10 cellular contexts compared by ENCODE assay signal in genomic region chr20:44728835-44729342, GRCh38. TPM values are rescaled to one million over a fixed set of nuclear protein-coding genes. Genes with fewer than 3 reads are reported as not detected.
A peak's percentile ranks its signal among the peaks of the same experiment; 100 is the strongest.
DNase-seq lines count a peak whose midpoint lies in the region; ATAC-seq and TF ChIP-seq lines count a peak whose summit lies in the region.
"Had no signal": no experiment of that assay in that cellular context is flagged by ENCODE, and none has a peak within 500 bp of the region (broad histone marks: within the 10 kb centered on the region; RNA-seq: fewer than 3 reads in every experiment).

No MANE protein-coding gene starts in this region.

- no peaks in the 10 kb centered on the region for H3K27me3 ChIP-seq in sigmoid colon
- H3K27me3 ChIP-seq: neutrophil had no signal

- H3K27ac ChIP-seq in RWPE1 (peak overlapping the region; percentile 81), sigmoid colon (peak overlapping the region; percentile 24 to 61 (median 48))
- H3K27ac ChIP-seq: neutrophil had no signal

- TF ChIP-seq CTCF in RWPE1 (conservative IDR thresholded peaks at IDR 0.05; ENCODE audit: low read depth) (no peak), sigmoid colon (IDR thresholded peaks at IDR 0.05) (no peak)

- DNase-seq in SHP77 (lab: John Stamatoyannopoulos, UW) (peak; percentile 41 to 48), SHP77 treated with DMSO at 0.1 percent for 48 hours (lab: John Stamatoyannopoulos, UW) (no peak), RWPE1 (ENCODE audit: low spot score) (peak; percentile 100), glomerular visceral epithelial cell (ENCODE audit: extremely low spot score) (peak; percentile 96), sigmoid colon (peak; percentile 87)
- DNase-seq: CD4-positive, CD25-positive, alpha-beta regulatory T cell had no signal

- no peak for TF ChIP-seq POLR2A in sigmoid colon (IDR thresholded peaks at IDR 0.05)

- CTCF ChIA-PET in RWPE1 (lab: Yijun Ruan, JAX), result interaction anchor here (1.0 to 7.7 kb wide), 3 partner anchors 22 to 44 kb away, joined by 3 to 184 read pairs (median 3); no protein-coding TSS in a partner anchor

- WGBS in sigmoid colon, 2 donors, result 7 to 33% methylated on average over 8 of the region's 8 CpGs

- no peaks in the 10 kb centered on the region for H3K36me3 ChIP-seq in sigmoid colon
- H3K36me3 ChIP-seq: neutrophil had no signal

- POLR2A ChIA-PET in RWPE1 (lab: Yijun Ruan, JAX; ENCODE audit: low non-redundant PET), result no interaction called here

- no peaks in the 10 kb centered on the region for H3K9me3 ChIP-seq in sigmoid colon
- H3K9me3 ChIP-seq: neutrophil had no signal

- intact Hi-C loops in sigmoid colon (cut with DNase I), result loop anchor here (10.0 kb wide), 1 partner anchor 414 kb away; the partner anchor contains the start of gene FITM2

- no peak for TF ChIP-seq EP300 in sigmoid colon (IDR thresholded peaks at IDR 0.05)

- no peak overlapping the region for H3K4me3 ChIP-seq in sigmoid colon

- ATAC-seq in HG03432 (IDR thresholded peaks at IDR 0.05; ENCODE audit: unreplicated experiment) (no peak), HG03439 (IDR thresholded peaks at IDR 0.05; ENCODE audit: unreplicated experiment) (no peak), GM18520 (IDR thresholded peaks at IDR 0.05; ENCODE audit: unreplicated experiment) (no peak)

- H3K4me1 ChIP-seq in sigmoid colon, result peaks cover 0 to 39% (median 23%) of the 10 kb centered on the region in 4 donors

RNA-seq across cellular contexts. Expression of gene CCN5, which starts 13.7 kb away (rescaled TPM):
- total RNA-seq in sigmoid colon, result 10 to 100 TPM in 3 of 4 donors, 1 to 10 TPM in 1; 5.0 to 48.7 (median 18.5) TPM
- polyA plus RNA-seq in sigmoid colon, result 10 to 100 TPM in 1 of 3 donors, 1 to 10 TPM in 2; 1.0 to 21.0 (median 2.8) TPM
- total RNA-seq: CD4-positive, CD25-positive, alpha-beta regulatory T cell had no signal
- polyA plus RNA-seq: CD4-positive, CD25-positive, alpha-beta regulatory T cell had no signal

RNA-seq across cellular contexts. Expression of gene KCNK15, which starts 16.8 kb away (rescaled TPM):
- total RNA-seq in sigmoid colon, result 1 to 10 TPM in 2 of 4 donors, under 1 TPM in 2; 0.55 to 2.1 (median 1.0) TPM
- polyA plus RNA-seq in sigmoid colon, result under 1 TPM in 2 of 3 donors, not detected in 1; 0.28 to 0.60 TPM
- total RNA-seq: CD4-positive, CD25-positive, alpha-beta regulatory T cell had no signal
- polyA plus RNA-seq: CD4-positive, CD25-positive, alpha-beta regulatory T cell had no signal
